ENCODE assay signal across 15 cellular contexts in the genomic region with DNA sequence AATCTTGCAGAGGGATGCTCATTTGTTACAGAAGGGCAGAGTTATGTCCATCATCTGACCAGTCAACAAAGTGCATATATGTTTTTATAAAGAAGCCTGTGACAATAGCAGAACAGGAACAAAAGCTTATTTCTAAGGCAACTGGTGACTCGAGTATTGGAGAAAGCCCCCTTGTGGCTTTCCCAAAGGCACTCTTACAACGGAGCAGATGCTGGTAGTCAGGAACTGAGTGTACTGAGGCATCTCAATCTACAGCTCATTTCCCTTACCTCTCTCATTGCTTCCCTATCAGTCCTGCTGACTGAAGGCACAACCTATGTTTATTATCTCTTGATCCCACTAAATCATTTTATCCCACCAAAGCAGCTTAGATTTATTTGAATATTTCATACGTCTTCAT.
DNase-seq lines count a peak whose midpoint lies in the region; ATAC-seq and TF ChIP-seq lines count a peak whose summit lies in the region.
"Had no signal": no experiment of that assay in that cellular context is flagged by ENCODE, and none has a peak within 500 bp of the region (broad histone marks: within the 10 kb centered on the region; RNA-seq: fewer than 3 reads in every experiment).

No MANE protein-coding gene starts in this region.

- H3K4me3 Mint-ChIP-seq in neural crest cell = no peak overlapping the region

- no peaks in the 10 kb centered on the region for H3K27me3 Mint-ChIP-seq in neural crest cell (ENCODE audit: low read depth)

- H3K9me3 Mint-ChIP-seq in neural crest cell = peaks cover 9% of the 10 kb centered on the region

- in situ Hi-C loops in astrocyte of the cerebellum (cut with HindIII; ENCODE audit: low sequenced_read_pairs) = no loop called here

- H3K27ac Mint-ChIP-seq in neural crest cell (ENCODE audit: unreplicated experiment) = no peak overlapping the region

- H3K4me1 Mint-ChIP-seq in neural crest cell = no peaks in the 10 kb centered on the region

- DNase-seq in DMS 273 (lab: John Stamatoyannopoulos, UW; ENCODE audit: unreplicated experiment) = peak; percentile 61
- DNase-seq in DMS 273 treated with DMSO at 0.1 percent for 48 hours (lab: John Stamatoyannopoulos, UW) = no peak
- peak; percentile 2 for DNase-seq in NAMALWA (ENCODE audit: low spot score)
- no peak for DNase-seq in astrocyte of the cerebellum (ENCODE audit: low read depth)
- DNase-seq in neural crest cell (ENCODE audit: low read depth, low spot score) = no peak
- no peak for DNase-seq in GM19238 (ENCODE audit: insufficient read length, low spot score)
- DNase-seq in SW 1271 (lab: John Stamatoyannopoulos, UW) = no peak
- DNase-seq: COR-L47; cortex of kidney; mammary epithelial cell; NCI-H1105 treated with DMSO at 0.1 percent for 48 hours; nucleus accumbens; stimulated activated CD4-positive, alpha-beta T cell treated with anti-CD3 and anti-CD28 coated beads, Interleukin-12 subunit alpha, Interleukin-12 subunit beta, amount 100 ng/mL, for 4 hours had no signal

- peaks cover 4% of the 10 kb centered on the region for H3K36me3 Mint-ChIP-seq in neural crest cell (ENCODE audit: low read depth)

- no peak for ATAC-seq in GM19395 (IDR thresholded peaks at IDR 0.05; ENCODE audit: unreplicated experiment)

- H3K4me3 ChIP-seq in astrocyte of the cerebellum (ENCODE audit: low read depth, low read length) = no peak overlapping the region
- H3K4me3 ChIP-seq: suprapubic skin had no signal

- peak; percentile 35 for TF ChIP-seq CTCF in astrocyte of the cerebellum (IDR thresholded peaks at IDR 0.05; ENCODE audit: low read depth, low read length, missing control alignments)
- TF ChIP-seq CTCF in neural crest cell (conservative IDR thresholded peaks at IDR 0.05) = peak; percentile 27

Comparison
In these comparisons a context has a peak if more than half of its experiments do, and no peak if none do; other contexts are left out.
1. DNase-seq: peak in DMS 273 (single experiment) and NAMALWA (single experiment); none in DMS 273 treated with DMSO at 0.1 percent for 48 hours (single experiment), astrocyte of the cerebellum (single experiment), neural crest cell (single experiment), GM19238 (single experiment) and SW 1271 (0 of 2).